In the genomic region with DNA sequence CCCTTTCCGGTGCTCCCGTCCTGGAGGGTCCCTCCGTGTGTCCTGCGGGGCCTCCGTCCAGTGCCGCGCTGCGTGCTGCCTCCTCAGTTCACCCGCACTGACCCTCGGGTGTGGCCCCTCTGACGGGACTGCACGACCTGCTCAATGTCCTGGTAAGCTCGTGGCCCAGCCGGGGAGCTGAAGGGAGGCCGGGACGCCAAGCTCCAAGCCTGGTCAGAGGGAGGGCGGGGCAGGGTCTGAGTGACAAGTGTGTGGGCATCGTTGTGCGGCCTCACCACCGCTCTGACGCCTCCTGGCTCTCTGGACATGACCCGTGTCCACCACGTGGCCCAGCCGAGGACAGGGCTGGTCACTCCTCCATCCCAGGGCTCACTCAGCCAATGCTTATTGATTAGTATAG, we compare ENCODE assay signal across 31 cellular contexts.
"Had no signal": no experiment of that assay in that cellular context is flagged by ENCODE, and none has a peak within 500 bp of the region (broad histone marks: within the 10 kb centered on the region; RNA-seq: fewer than 3 reads in every experiment).

No MANE protein-coding gene starts in this region.

- H3K27me3 ChIP-seq: adrenal gland had no signal

- FAIRE-seq: bronchial epithelial cell, TTC549 had no signal

- H3K4me2 ChIP-seq: KMS-11 had no signal

- ATAC-seq: activated naive CD4-positive, alpha-beta T cell treated with anti-CD3 and anti-CD28 coated beads, Interleukin-2, amount 50 U/mL, for 72 hours; activated T-cell treated with anti-CD3 and anti-CD28 coated beads, Interleukin-2, amount 50 U/mL, for 4 hours had no signal

- DNase-seq: activated CD4-positive, alpha-beta T cell treated with anti-CD3 and anti-CD28 coated beads, Interleukin-2, amount 10 ng/mL, durations not matched to agents 7 days and 5 days; activated CD4-positive, alpha-beta T cell treated with anti-CD3 and anti-CD28 coated beads, Interleukin-2, amount 50 U/mL, for 48 hours; activated CD8-positive, alpha-beta memory T cell treated with anti-CD3 and anti-CD28 coated beads, Interleukin-2, amount 50 U/mL, for 4 hours; activated gamma-delta T cell treated with Interleukin-2 at 50 U/mL for 16 hours; activated naive CD4-positive, alpha-beta T cell treated with anti-CD3 and anti-CD28 coated beads for 36 hours; activated T-cell treated with anti-CD3 and anti-CD28 coated beads for 4 hours; activated T-cell treated with anti-CD3 and anti-CD28 coated beads, Interleukin-2, amount 50 U/mL, for 4 hours; adrenal gland; MM.1S; MV-4-11; NCI-H1092; NCI-H1436 treated with DMSO at 0.1 percent for 48 hours; NCI-H1694 treated with DMSO at 0.1 percent for 48 hours; NCI-H2029; NCI-H2107; NCI-H2171; NCI-H510A; NCI-H526; NCI-H748 treated with DMSO at 0.1 percent for 48 hours; NK-92 treated with Interleukin-12 subunit alpha and Interleukin-12 subunit beta, amount 100 ng/mL, for 24 hours; OCI-M1; Right ventricle myocardium superior; SW 1271 had no signal

- H3K4me1 Mint-ChIP-seq: activated CD4-positive, alpha-beta T cell treated with anti-CD3 and anti-CD28 coated beads, Interleukin-2, amount 10 ng/mL, durations not matched to agents 7 days and 5 days had no signal

- H3K4me3 Mint-ChIP-seq: activated CD4-positive, alpha-beta T cell treated with anti-CD3 and anti-CD28 coated beads, Interleukin-2, amount 10 ng/mL, durations not matched to agents 7 days and 5 days; activated naive CD4-positive, alpha-beta T cell treated with anti-CD3 and anti-CD28 coated beads for 36 hours; activated T-cell treated with anti-CD3 and anti-CD28 coated beads, Interleukin-2, amount 50 U/mL, for 4 hours; activated T-helper 1 cell treated with anti-CD3 and anti-CD28 coated beads, Interleukin-12 subunit alpha, Interleukin-12 subunit beta, Interleukin-2, Interleukin-4 antibody, amounts not matched to agents 30 ng/mL and 10 ng/mL and 1 ng/mL, durations not matched to agents 14 hours and 24 hours and 36 hours; brain; T-helper 1 cell treated with Interleukin-12 subunit alpha and Interleukin-12 subunit beta and Interleukin-4 antibody, amounts not matched to agents 30 μg/mL and 1 μg/mL, for 36 hours; T-helper 2 cell treated with Interferon-gamma antibody and Interleukin-4, amounts not matched to agents 5 μg/mL and 100 μg/mL, for 36 hours had no signal

- H3K27me3 Mint-ChIP-seq: activated CD4-positive, alpha-beta T cell treated with anti-CD3 and anti-CD28 coated beads, Interleukin-2, amount 10 ng/mL, durations not matched to agents 7 days and 5 days had no signal

- H3K27ac ChIP-seq: KMS-11 had no signal

- H3K9me3 Mint-ChIP-seq: activated CD4-positive, alpha-beta T cell treated with anti-CD3 and anti-CD28 coated beads, Interleukin-2, amount 10 ng/mL, durations not matched to agents 7 days and 5 days; activated naive CD4-positive, alpha-beta T cell treated with anti-CD3 and anti-CD28 coated beads for 36 hours; activated naive CD4-positive, alpha-beta T cell treated with anti-CD3 and anti-CD28 coated beads, Interleukin-2, amount 50 U/mL, for 72 hours; activated T-cell treated with anti-CD3 and anti-CD28 coated beads, Interleukin-2, amount 50 U/mL, for 4 hours; activated T-helper 1 cell treated with anti-CD3 and anti-CD28 coated beads, Interleukin-12 subunit alpha, Interleukin-12 subunit beta, Interleukin-2, Interleukin-4 antibody, amounts not matched to agents 30 ng/mL and 10 ng/mL and 1 ng/mL, durations not matched to agents 14 hours and 24 hours and 36 hours; T-helper 1 cell treated with Interleukin-12 subunit alpha and Interleukin-12 subunit beta and Interleukin-4 antibody, amounts not matched to agents 30 μg/mL and 1 μg/mL, for 36 hours; T-helper 2 cell treated with Interferon-gamma antibody and Interleukin-4, amounts not matched to agents 5 μg/mL and 100 μg/mL, for 36 hours had no signal

- H3K36me3 Mint-ChIP-seq: activated naive CD4-positive, alpha-beta T cell treated with anti-CD3 and anti-CD28 coated beads, Interleukin-2, amount 50 U/mL, for 72 hours had no signal

- H3K9me3 ChIP-seq: adrenal gland had no signal

- H3K4me3 ChIP-seq: adrenal gland had no signal

- H3K27ac Mint-ChIP-seq: activated CD4-positive, alpha-beta T cell treated with anti-CD3 and anti-CD28 coated beads, Interleukin-2, amount 10 ng/mL, durations not matched to agents 7 days and 5 days; activated naive CD4-positive, alpha-beta T cell treated with anti-CD3 and anti-CD28 coated beads for 36 hours; activated naive CD4-positive, alpha-beta T cell treated with anti-CD3 and anti-CD28 coated beads, Interleukin-2, amount 50 U/mL, for 72 hours; activated T-helper 1 cell treated with anti-CD3 and anti-CD28 coated beads, Interleukin-12 subunit alpha, Interleukin-12 subunit beta, Interleukin-2, Interleukin-4 antibody, amounts not matched to agents 30 ng/mL and 10 ng/mL and 1 ng/mL, durations not matched to agents 14 hours and 24 hours and 36 hours; T-helper 1 cell treated with Interleukin-12 subunit alpha and Interleukin-12 subunit beta and Interleukin-4 antibody, amounts not matched to agents 30 μg/mL and 1 μg/mL, for 36 hours; T-helper 2 cell treated with Interferon-gamma antibody and Interleukin-4, amounts not matched to agents 5 μg/mL and 100 μg/mL, for 36 hours had no signal

- H3K9ac ChIP-seq: KMS-11 had no signal
